In genomic region chr7:151212626-151213025, GRCh38 we compare ENCODE assay signal across 25 cellular contexts. TPM values are rescaled to one million over a fixed set of nuclear protein-coding genes. Genes with fewer than 3 reads are reported as not detected.
DNase-seq lines count a peak whose midpoint lies in the region; ATAC-seq, FAIRE-seq and TF ChIP-seq lines count a peak whose summit lies in the region.
"Had no signal": no experiment of that assay in that cellular context is flagged by ENCODE, and none has a peak within 500 bp of the region (broad histone marks: within the 10 kb centered on the region; RNA-seq: fewer than 3 reads in every experiment).

No MANE protein-coding gene starts in this region.

- no peak overlapping the region for H3K4me2 ChIP-seq in HepG2 (ENCODE audit: low read depth, low read length)
- H3K4me2 ChIP-seq: BLaER1, GM23338 had no signal

- FAIRE-seq in HepG2 (lab: Jason Lieb, UNC) (no peak), small intestine (lab: Jason Lieb, UNC) (no peak)
- FAIRE-seq: GM12892, GM18507, H54 had no signal

- DNase-seq in HepG2 (ENCODE audit: low spot score) (no peak), right lobe of liver (no peak), WERI-Rb-1 (no peak), nephron progenitor cell (no peak), small intestine (no peak), hippocampal formation (lab: John Stamatoyannopoulos, UW) (no peak)
- no peak for DNase-seq in stimulated activated naive B cell treated with anti-CD40 and anti-IgM and Interleukin-4, amounts not matched to agents 10 μg/mL and 1 μg/mL and 100 μg/mL, for 72 hours
- DNase-seq: 8988T; CD4-positive, alpha-beta memory T cell; DMS153; DMS79; GDM1; HCEC 1CT had no signal

- no peak for ATAC-seq in HepG2
- no peak for ATAC-seq in right lobe of liver
- ATAC-seq in stimulated activated naive B cell treated with anti-CD40 and anti-IgM and Interleukin-4, amounts not matched to agents 10 μg/mL and 1 μg/mL and 100 μg/mL, for 72 hours (replicated peaks), result no peak
- ATAC-seq in HG03108 (IDR thresholded peaks at IDR 0.05; ENCODE audit: unreplicated experiment), result no peak
- ATAC-seq: GM23338 had no signal

- H3K27ac ChIP-seq in HepG2 (ENCODE audit: extremely low read length, insufficient read depth, low read length), result no peak overlapping the region
- no peak overlapping the region for H3K27ac ChIP-seq in right lobe of liver
- H3K27ac ChIP-seq in WERI-Rb-1, result peak overlapping the region; percentile 70; the same call in 1 of the 2 replicates
- H3K27ac ChIP-seq in small intestine (ENCODE audit: low read depth in 1 of 2, low read length in 1 of 2), result no peak overlapping the region
- H3K27ac ChIP-seq: BLaER1, HL-60 had no signal

- intact Hi-C loops in HepG2 (cut with micrococcal nuclease; ENCODE audit: unreplicated experiment) (no loop called here), right lobe of liver (cut with DNase I) (no loop called here)

- no peak overlapping the region for H3K9ac ChIP-seq in HepG2 (ENCODE audit: insufficient read depth, low read depth, low read length)
- H3K9ac ChIP-seq: BLaER1 had no signal

- WGBS in HepG2 (ENCODE audit: low lambda C conversion rate), result 83% methylated on average over 5 of the region's 5 CpGs
- 85% methylated on average over 5 of the region's 5 CpGs for WGBS in right lobe of liver (ENCODE audit: insufficient coverage, low coverage, low lambda C conversion rate, missing lambda C conversion rate)
- 72 to 91% (median 85%) methylated on average over 5 of the region's 5 CpGs for WGBS in small intestine, 3 donors

- H2AFZ ChIP-seq in HepG2 (ENCODE audit: low read length), result no peak overlapping the region
- H2AFZ ChIP-seq: GM23338 had no signal

- H3K79me2 ChIP-seq in HepG2 (ENCODE audit: insufficient read depth, low read length), result no peaks in the 10 kb centered on the region

- CTCF ChIA-PET in HepG2 (lab: Yijun Ruan, JAX; ENCODE audit: low intra/inter-chr PET ratio, low total read pairs), result no interaction called here

- TF ChIP-seq CTCF in HepG2 (CRISPR knock-in tag; IDR thresholded peaks at IDR 0.05) (no peak), right lobe of liver (IDR thresholded peaks at IDR 0.05) (no peak), WERI-Rb-1 (IDR thresholded peaks at IDR 0.05; ENCODE audit: low read depth, low read length) (no peak), nephron progenitor cell (IDR thresholded peaks at IDR 0.05) (no peak)

- peaks cover 2% of the 10 kb centered on the region for H3K4me1 Mint-ChIP-seq in nephron progenitor cell
- no peaks in the 10 kb centered on the region for H3K4me1 Mint-ChIP-seq in stimulated activated naive B cell treated with anti-CD40 and anti-IgM and Interleukin-4, amounts not matched to agents 10 μg/mL and 1 μg/mL and 100 μg/mL, for 72 hours
- H3K4me1 Mint-ChIP-seq: CD14-positive monocyte had no signal

- POLR2A ChIA-PET in HepG2 (lab: Yijun Ruan, JAX), result no interaction called here

- no peaks in the 10 kb centered on the region for H3K4me1 ChIP-seq in HepG2 (ENCODE audit: insufficient read depth, low read length)
- no peaks in the 10 kb centered on the region for H3K4me1 ChIP-seq in right lobe of liver
- H3K4me1 ChIP-seq in small intestine (ENCODE audit: control insufficient read depth in 2 of 2, insufficient read depth in 1 of 2, low read depth in 1 of 2, low read length in 1 of 2), result no peaks in the 10 kb centered on the region

- TF ChIP-seq EP300 in HepG2 (IDR thresholded peaks at IDR 0.05; ENCODE audit: low read depth in 2 of 2, low read length in 2 of 2) (no peak), HepG2 (CRISPR knock-in tag; IDR thresholded peaks at IDR 0.05; ENCODE audit: borderline replicate concordance) (no peak)

- TF ChIP-seq POLR2A in HepG2 (IDR thresholded peaks at IDR 0.05; ENCODE audit: insufficient read depth in 1 of 2, low read depth in 2 of 2, low read length in 2 of 2) (no peak), right lobe of liver (IDR thresholded peaks at IDR 0.05) (no peak)

- no peaks in the 10 kb centered on the region for H3K9me3 Mint-ChIP-seq in nephron progenitor cell
- no peaks in the 10 kb centered on the region for H3K9me3 Mint-ChIP-seq in stimulated activated naive B cell treated with anti-CD40 and anti-IgM and Interleukin-4, amounts not matched to agents 10 μg/mL and 1 μg/mL and 100 μg/mL, for 72 hours
- H3K9me3 Mint-ChIP-seq: CD14-positive monocyte, GM23338 had no signal

- in situ Hi-C loops in HepG2 (cut with HindIII; ENCODE audit: extremely low pct_ligation_motif_present, low pct_unique_long_range_greater_than_20kb), result no loop called here

- peaks cover 39% of the 10 kb centered on the region for H3K36me3 Mint-ChIP-seq in nephron progenitor cell (ENCODE audit: low read depth)
- H3K36me3 Mint-ChIP-seq in stimulated activated naive B cell treated with anti-CD40 and anti-IgM and Interleukin-4, amounts not matched to agents 10 μg/mL and 1 μg/mL and 100 μg/mL, for 72 hours, result peaks cover 31 to 46% of the 10 kb centered on the region in 2 donors

- H3K4me3 ChIP-seq in HepG2 (replicated peaks in 1 of 3; ENCODE audit: insufficient read depth in 1 of 3, low read depth in 2 of 3, low read length in 3 of 3) (no peak overlapping the region), right lobe of liver (no peak overlapping the region), WERI-Rb-1 (ENCODE audit: low read depth, low read length) (no peak overlapping the region), small intestine (ENCODE audit: low read depth in 1 of 2, low read length in 2 of 2) (no peak overlapping the region)
- H3K4me3 ChIP-seq: BLaER1, GM23338 had no signal

- H3K27me3 ChIP-seq in HepG2 (ENCODE audit: control insufficient read depth in 1 of 2, insufficient read depth in 2 of 2, low read length in 2 of 2) (peaks cover 0 to 10% of the 10 kb centered on the region in 2 experiments; a peak in 3 of 5 replicates), right lobe of liver (no peaks in the 10 kb centered on the region), WERI-Rb-1 (ENCODE audit: insufficient read depth, low read depth, severe bottlenecking) (no peaks in the 10 kb centered on the region), small intestine (ENCODE audit: control insufficient read depth in 2 of 2, insufficient read depth in 2 of 2, low read length in 2 of 2) (no peaks in the 10 kb centered on the region)
- H3K27me3 ChIP-seq: BLaER1 had no signal

- no peak for TF ChIP-seq RAD21 in HepG2 (CRISPR knock-in tag; IDR thresholded peaks at IDR 0.05)

- BruUV-seq in HepG2 (replicated peaks; lab: Mats Ljungman, UMichigan), result TSS peak; percentile 23

- H3K36me3 ChIP-seq in HepG2 (replicated peaks in 1 of 2; ENCODE audit: control insufficient read depth in 1 of 2, insufficient read depth in 2 of 2, low read length in 2 of 2) (peaks cover 15 to 41% of the 10 kb centered on the region in 2 experiments; a peak in 4 of 5 replicates), right lobe of liver (peaks cover 0 to 44% (median 15%) of the 10 kb centered on the region in 4 donors), WERI-Rb-1 (peaks cover 51% of the 10 kb centered on the region), small intestine (ENCODE audit: control insufficient read depth in 2 of 2, insufficient read depth in 2 of 2, low read length in 2 of 2) (peaks cover 6 to 12% of the 10 kb centered on the region in 2 donors)

- no peak overlapping the region for H3K4me3 Mint-ChIP-seq in nephron progenitor cell
- no peak overlapping the region for H3K4me3 Mint-ChIP-seq in stimulated activated naive B cell treated with anti-CD40 and anti-IgM and Interleukin-4, amounts not matched to agents 10 μg/mL and 1 μg/mL and 100 μg/mL, for 72 hours
- H3K4me3 Mint-ChIP-seq: CD14-positive monocyte; CD4-positive, alpha-beta memory T cell; GM23338 had no signal

- H4K20me1 ChIP-seq in HepG2 (ENCODE audit: insufficient read depth, low read length), result no peaks in the 10 kb centered on the region

- H3K9me3 ChIP-seq in HepG2 (ENCODE audit: low read length) (no peaks in the 10 kb centered on the region), right lobe of liver (no peaks in the 10 kb centered on the region), WERI-Rb-1 (ENCODE audit: severe bottlenecking) (no peaks in the 10 kb centered on the region), small intestine (ENCODE audit: control insufficient read depth, low read depth) (no peaks in the 10 kb centered on the region)
- H3K9me3 ChIP-seq: BLaER1 had no signal

- H3K27ac Mint-ChIP-seq in nephron progenitor cell, result peak overlapping the region; percentile 64
- peak overlapping the region; percentile 5 for H3K27ac Mint-ChIP-seq in stimulated activated naive B cell treated with anti-CD40 and anti-IgM and Interleukin-4, amounts not matched to agents 10 μg/mL and 1 μg/mL and 100 μg/mL, for 72 hours
- H3K27ac Mint-ChIP-seq: GM23338 had no signal

- H3K27me3 Mint-ChIP-seq in nephron progenitor cell (ENCODE audit: low read depth, poor library complexity), result peaks cover 3% of the 10 kb centered on the region
- no peaks in the 10 kb centered on the region for H3K27me3 Mint-ChIP-seq in stimulated activated naive B cell treated with anti-CD40 and anti-IgM and Interleukin-4, amounts not matched to agents 10 μg/mL and 1 μg/mL and 100 μg/mL, for 72 hours
- H3K27me3 Mint-ChIP-seq: CD4-positive, alpha-beta memory T cell had no signal

RNA-seq across cellular contexts. Expression of gene H2BK1, which starts 2.3 kb away (rescaled TPM):
- total RNA-seq in HepG2 (2016; rRNA removed; fragmentation: Illumina TruSeq; extraction: Trizol), result not detected in 2 replicates
- total RNA-seq in HepG2 (2016; cell fraction: cytosol; rRNA removed; fragmentation: Illumina TruSeq; extraction: Trizol; ENCODE audit: low read depth), result not detected in 2 replicates
- not detected in 2 replicates for total RNA-seq in HepG2 (2016; cell fraction: insoluble cytoplasmic fraction; rRNA removed; fragmentation: Illumina TruSeq; extraction: Trizol)
- not detected in 2 replicates for total RNA-seq in HepG2 (2016; cell fraction: membrane; rRNA removed; fragmentation: Illumina TruSeq; extraction: Trizol)
- total RNA-seq in HepG2 (2016; cell fraction: nucleus; rRNA removed; fragmentation: Illumina TruSeq; extraction: Trizol), result not detected in 2 replicates
- polyA plus RNA-seq in HepG2 (2011; rRNA removed), result not detected in 2 replicates
- not detected in 2 replicates for polyA plus RNA-seq in HepG2 (2011; cell fraction: cytosol; rRNA removed)
- polyA plus RNA-seq in HepG2 (2011; cell fraction: nucleus; rRNA removed), result not detected in 2 replicates
- not detected in 2 replicates for polyA plus RNA-seq in HepG2 (2012)
- polyA plus RNA-seq in HepG2 (2016; cell fraction: cytosol; fragmentation: Illumina TruSeq; extraction: Trizol; ENCODE audit: low read depth), result not detected in 2 replicates
- polyA plus RNA-seq in HepG2 (2016; cell fraction: insoluble cytoplasmic fraction; fragmentation: Illumina TruSeq; extraction: Trizol; ENCODE audit: low read depth), result not detected in 2 replicates
- not detected in 2 replicates for polyA plus RNA-seq in HepG2 (2016; cell fraction: membrane; fragmentation: Illumina TruSeq; extraction: Trizol; ENCODE audit: low read depth)
- not detected in 2 replicates for polyA plus RNA-seq in HepG2 (2016; cell fraction: nucleus; fragmentation: Illumina TruSeq; extraction: Trizol; ENCODE audit: insufficient read depth, low read depth)
- polyA minus RNA-seq in HepG2 (2011; rRNA and poly(A)+ RNA removed; ENCODE audit: low replicate concordance), result not detected in 2 replicates
- polyA minus RNA-seq in HepG2 (2011; cell fraction: cytosol; rRNA and poly(A)+ RNA removed), result not detected in 2 replicates
- 1.4 and 1.7 TPM in 2 replicates for polyA minus RNA-seq in HepG2 (2011; cell fraction: nucleus; rRNA and poly(A)+ RNA removed)
- total RNA-seq in right lobe of liver, result not detected
- not detected for polyA plus RNA-seq in small intestine
- total RNA-seq: A673, Daoy, GM23338, HT1080 had no signal
- polyA plus RNA-seq: AG04450; CD14-positive monocyte; CD4-positive, alpha-beta memory T cell; GM23338 had no signal

RNA-seq across cellular contexts. Expression of gene ABCF2, which starts 14.4 kb away (rescaled TPM):
- total RNA-seq in HepG2 (2016; rRNA removed; fragmentation: Illumina TruSeq; extraction: Trizol) (42.5 and 43.0 TPM in 2 replicates), right lobe of liver (10 to 100 TPM in 4 of 6 experiments, 1 to 10 TPM in 2; 7.3 to 22.3 (median 11.4) TPM)
- total RNA-seq in HepG2 (2016; cell fraction: cytosol; rRNA removed; fragmentation: Illumina TruSeq; extraction: Trizol; ENCODE audit: low read depth), result 7.5 and 8.4 TPM in 2 replicates
- total RNA-seq in HepG2 (2016; cell fraction: insoluble cytoplasmic fraction; rRNA removed; fragmentation: Illumina TruSeq; extraction: Trizol), result 41.2 and 42.3 TPM in 2 replicates
- 21.7 and 24.5 TPM in 2 replicates for total RNA-seq in HepG2 (2016; cell fraction: membrane; rRNA removed; fragmentation: Illumina TruSeq; extraction: Trizol)
- 22.4 and 24.6 TPM in 2 replicates for total RNA-seq in HepG2 (2016; cell fraction: nucleus; rRNA removed; fragmentation: Illumina TruSeq; extraction: Trizol)
- polyA plus RNA-seq in HepG2 (2011; rRNA removed) (16.3 and 18.5 TPM in 2 replicates), small intestine (10 to 100 TPM; 11.0 to 23.7 (median 11.1) TPM)
- 19.7 and 19.8 TPM in 2 replicates for polyA plus RNA-seq in HepG2 (2011; cell fraction: cytosol; rRNA removed)
- 20.0 and 25.1 TPM in 2 replicates for polyA plus RNA-seq in HepG2 (2011; cell fraction: nucleus; rRNA removed)
- 12.8 and 19.4 TPM in 2 replicates for polyA plus RNA-seq in HepG2 (2012)
- polyA plus RNA-seq in HepG2 (2016; cell fraction: cytosol; fragmentation: Illumina TruSeq; extraction: Trizol; ENCODE audit: low read depth), result 5.7 and 6.2 TPM in 2 replicates
- 26.4 and 36.5 TPM in 2 replicates for polyA plus RNA-seq in HepG2 (2016; cell fraction: insoluble cytoplasmic fraction; fragmentation: Illumina TruSeq; extraction: Trizol; ENCODE audit: low read depth)
- polyA plus RNA-seq in HepG2 (2016; cell fraction: membrane; fragmentation: Illumina TruSeq; extraction: Trizol; ENCODE audit: low read depth), result 12.8 and 14.1 TPM in 2 replicates
- 33.8 and 36.4 TPM in 2 replicates for polyA plus RNA-seq in HepG2 (2016; cell fraction: nucleus; fragmentation: Illumina TruSeq; extraction: Trizol; ENCODE audit: insufficient read depth, low read depth)
- 23.8 and 78.9 TPM in 2 replicates for polyA minus RNA-seq in HepG2 (2011; rRNA and poly(A)+ RNA removed; ENCODE audit: low replicate concordance)
- 9.2 and 9.3 TPM in 2 replicates for polyA minus RNA-seq in HepG2 (2011; cell fraction: cytosol; rRNA and poly(A)+ RNA removed)
- 13.9 and 19.9 TPM in 2 replicates for polyA minus RNA-seq in HepG2 (2011; cell fraction: nucleus; rRNA and poly(A)+ RNA removed)

RNA-seq across cellular contexts. Expression of gene CHPF2, which starts 19.7 kb away (rescaled TPM):
- 10.2 and 21.5 TPM in 2 replicates for total RNA-seq in HepG2 (2016; rRNA removed; fragmentation: Illumina TruSeq; extraction: Trizol)
- total RNA-seq in HepG2 (2016; cell fraction: cytosol; rRNA removed; fragmentation: Illumina TruSeq; extraction: Trizol; ENCODE audit: low read depth), result 1.7 and 2.5 TPM in 2 replicates
- total RNA-seq in HepG2 (2016; cell fraction: insoluble cytoplasmic fraction; rRNA removed; fragmentation: Illumina TruSeq; extraction: Trizol), result 9.4 and 21.0 TPM in 2 replicates
- 5.8 and 7.3 TPM in 2 replicates for total RNA-seq in HepG2 (2016; cell fraction: membrane; rRNA removed; fragmentation: Illumina TruSeq; extraction: Trizol)
- total RNA-seq in HepG2 (2016; cell fraction: nucleus; rRNA removed; fragmentation: Illumina TruSeq; extraction: Trizol), result 26.3 and 31.0 TPM in 2 replicates
- 15.4 and 22.5 TPM in 2 replicates for polyA plus RNA-seq in HepG2 (2011; rRNA removed)
- 13.1 and 17.3 TPM in 2 replicates for polyA plus RNA-seq in HepG2 (2011; cell fraction: cytosol; rRNA removed)
- polyA plus RNA-seq in HepG2 (2011; cell fraction: nucleus; rRNA removed), result 62.4 and 64.6 TPM in 2 replicates
- 12.1 and 17.0 TPM in 2 replicates for polyA plus RNA-seq in HepG2 (2012)
- 1.1 and 1.3 TPM in 2 replicates for polyA plus RNA-seq in HepG2 (2016; cell fraction: cytosol; fragmentation: Illumina TruSeq; extraction: Trizol; ENCODE audit: low read depth)
- polyA plus RNA-seq in HepG2 (2016; cell fraction: insoluble cytoplasmic fraction; fragmentation: Illumina TruSeq; extraction: Trizol; ENCODE audit: low read depth), result 8.7 and 8.9 TPM in 2 replicates
- 3.0 and 4.1 TPM in 2 replicates for polyA plus RNA-seq in HepG2 (2016; cell fraction: membrane; fragmentation: Illumina TruSeq; extraction: Trizol; ENCODE audit: low read depth)
- polyA plus RNA-seq in HepG2 (2016; cell fraction: nucleus; fragmentation: Illumina TruSeq; extraction: Trizol; ENCODE audit: insufficient read depth, low read depth), result 33.0 and 37.5 TPM in 2 replicates
- polyA minus RNA-seq in HepG2 (2011; rRNA and poly(A)+ RNA removed; ENCODE audit: low replicate concordance), result 28.1 and 43.5 TPM in 2 replicates
- polyA minus RNA-seq in HepG2 (2011; cell fraction: cytosol; rRNA and poly(A)+ RNA removed), result 15.1 and 16.0 TPM in 2 replicates
- 30.7 and 33.6 TPM in 2 replicates for polyA minus RNA-seq in HepG2 (2011; cell fraction: nucleus; rRNA and poly(A)+ RNA removed)
- 10 to 100 TPM; 11.9 to 20.7 (median 17.7) TPM for total RNA-seq in right lobe of liver
- 10 to 100 TPM; 11.6 to 18.4 (median 17.8) TPM for polyA plus RNA-seq in small intestine

RNA-seq across cellular contexts. Expression of gene ASB10, which starts 25.6 kb away (rescaled TPM):
- total RNA-seq in HepG2 (2016; rRNA removed; fragmentation: Illumina TruSeq; extraction: Trizol), result not detected in 2 replicates
- not detected in 2 replicates for total RNA-seq in HepG2 (2016; cell fraction: cytosol; rRNA removed; fragmentation: Illumina TruSeq; extraction: Trizol; ENCODE audit: low read depth)
- total RNA-seq in HepG2 (2016; cell fraction: insoluble cytoplasmic fraction; rRNA removed; fragmentation: Illumina TruSeq; extraction: Trizol), result not detected in 2 replicates
- total RNA-seq in HepG2 (2016; cell fraction: membrane; rRNA removed; fragmentation: Illumina TruSeq; extraction: Trizol), result not detected in 2 replicates
- not detected in 2 replicates for total RNA-seq in HepG2 (2016; cell fraction: nucleus; rRNA removed; fragmentation: Illumina TruSeq; extraction: Trizol)
- polyA plus RNA-seq in HepG2 (2011; rRNA removed), result not detected in 2 replicates
- not detected in 2 replicates for polyA plus RNA-seq in HepG2 (2011; cell fraction: cytosol; rRNA removed)
- not detected in 2 replicates for polyA plus RNA-seq in HepG2 (2011; cell fraction: nucleus; rRNA removed)
- not detected in 2 replicates for polyA plus RNA-seq in HepG2 (2012)
- not detected in 2 replicates for polyA plus RNA-seq in HepG2 (2016; cell fraction: cytosol; fragmentation: Illumina TruSeq; extraction: Trizol; ENCODE audit: low read depth)
- polyA plus RNA-seq in HepG2 (2016; cell fraction: insoluble cytoplasmic fraction; fragmentation: Illumina TruSeq; extraction: Trizol; ENCODE audit: low read depth), result not detected in 2 replicates
- not detected in 2 replicates for polyA plus RNA-seq in HepG2 (2016; cell fraction: membrane; fragmentation: Illumina TruSeq; extraction: Trizol; ENCODE audit: low read depth)
- polyA plus RNA-seq in HepG2 (2016; cell fraction: nucleus; fragmentation: Illumina TruSeq; extraction: Trizol; ENCODE audit: insufficient read depth, low read depth), result not detected in 2 replicates
- polyA minus RNA-seq in HepG2 (2011; rRNA and poly(A)+ RNA removed; ENCODE audit: low replicate concordance), result not detected in 2 replicates
- polyA minus RNA-seq in HepG2 (2011; cell fraction: cytosol; rRNA and poly(A)+ RNA removed), result not detected in 2 replicates
- polyA minus RNA-seq in HepG2 (2011; cell fraction: nucleus; rRNA and poly(A)+ RNA removed), result not detected in 2 replicates
- not detected for total RNA-seq in right lobe of liver
- polyA plus RNA-seq in small intestine, result not detected
- total RNA-seq: A673; CD4-positive, alpha-beta memory T cell; Daoy; GM23338; HT1080 had no signal
- polyA plus RNA-seq: AG04450; CD14-positive monocyte; CD4-positive, alpha-beta memory T cell; GM23338 had no signal

RNA-seq across cellular contexts. Expression of gene SMARCD3, which starts 35.9 kb away (rescaled TPM):
- total RNA-seq in HepG2 (2016; rRNA removed; fragmentation: Illumina TruSeq; extraction: Trizol) (0.53 and 0.62 TPM in 2 replicates), right lobe of liver (1 to 10 TPM; 2.4 to 7.3 (median 2.7) TPM)
- 0.79 and 1.2 TPM in 2 replicates for total RNA-seq in HepG2 (2016; cell fraction: cytosol; rRNA removed; fragmentation: Illumina TruSeq; extraction: Trizol; ENCODE audit: low read depth)
- 0.24 and 0.84 TPM in 2 replicates for total RNA-seq in HepG2 (2016; cell fraction: insoluble cytoplasmic fraction; rRNA removed; fragmentation: Illumina TruSeq; extraction: Trizol)
- 0.86 and 1.2 TPM in 2 replicates for total RNA-seq in HepG2 (2016; cell fraction: membrane; rRNA removed; fragmentation: Illumina TruSeq; extraction: Trizol)
- 0.62 and 1.0 TPM in 2 replicates for total RNA-seq in HepG2 (2016; cell fraction: nucleus; rRNA removed; fragmentation: Illumina TruSeq; extraction: Trizol)
- polyA plus RNA-seq in HepG2 (2011; rRNA removed) (0.20 and 0.44 TPM in 2 replicates), small intestine (10 to 100 TPM in 1 of 3 donors, 1 to 10 TPM in 1, under 1 TPM in 1; 0.89 to 11.1 (median 9.6) TPM)
- 0.08 and 0.09 TPM in 2 replicates for polyA plus RNA-seq in HepG2 (2011; cell fraction: cytosol; rRNA removed)
- polyA plus RNA-seq in HepG2 (2011; cell fraction: nucleus; rRNA removed), result 1.7 and 2.4 TPM in 2 replicates
- polyA plus RNA-seq in HepG2 (2012), result 3.8 and 4.0 TPM in 2 replicates
- polyA plus RNA-seq in HepG2 (2016; cell fraction: cytosol; fragmentation: Illumina TruSeq; extraction: Trizol; ENCODE audit: low read depth), result 0.55 and 0.76 TPM in 2 replicates
- polyA plus RNA-seq in HepG2 (2016; cell fraction: insoluble cytoplasmic fraction; fragmentation: Illumina TruSeq; extraction: Trizol; ENCODE audit: low read depth), result 0.35 and 0.52 TPM in 2 replicates
- 0.62 and 0.80 TPM in 2 replicates for polyA plus RNA-seq in HepG2 (2016; cell fraction: membrane; fragmentation: Illumina TruSeq; extraction: Trizol; ENCODE audit: low read depth)
- 2.7 and 3.3 TPM in 2 replicates for polyA plus RNA-seq in HepG2 (2016; cell fraction: nucleus; fragmentation: Illumina TruSeq; extraction: Trizol; ENCODE audit: insufficient read depth, low read depth)
- polyA minus RNA-seq in HepG2 (2011; rRNA and poly(A)+ RNA removed; ENCODE audit: low replicate concordance), result 0.38 and 3.6 TPM in 2 replicates
- polyA minus RNA-seq in HepG2 (2011; cell fraction: cytosol; rRNA and poly(A)+ RNA removed), result 1.1 TPM in 1 of 2 replicates, not detected in the other
- polyA minus RNA-seq in HepG2 (2011; cell fraction: nucleus; rRNA and poly(A)+ RNA removed), result 0.25 and 0.64 TPM in 2 replicates
